Comparison of ENCODE assay signal across 21 cellular contexts in genomic region chr5:134595458-134595838, GRCh38. TPM values are rescaled to one million over a fixed set of nuclear protein-coding genes. Genes with fewer than 3 reads are reported as not detected.
DNase-seq lines count a peak whose midpoint lies in the region; ATAC-seq, FAIRE-seq and TF ChIP-seq lines count a peak whose summit lies in the region.
"Had no signal": no experiment of that assay in that cellular context is flagged by ENCODE, and none has a peak within 500 bp of the region (broad histone marks: within the 10 kb centered on the region; RNA-seq: fewer than 3 reads in every experiment).

No MANE protein-coding gene starts in this region.

- H3K36me3 ChIP-seq in endodermal cell (ENCODE audit: control insufficient read depth, insufficient read depth, low read length) (no peaks in the 10 kb centered on the region), thymus (ENCODE audit: control insufficient read depth, insufficient read depth) (no peaks in the 10 kb centered on the region), HepG2 (replicated peaks in 1 of 2; ENCODE audit: control insufficient read depth in 1 of 2, insufficient read depth in 2 of 2, low read length in 2 of 2) (no peaks in the 10 kb centered on the region)
- H3K36me3 ChIP-seq: esophagus squamous epithelium, SJCRH30 had no signal

- H3K27ac ChIP-seq in endodermal cell (ENCODE audit: low read depth, low read length) = no peak overlapping the region
- peak overlapping the region; percentile 55 for H3K27ac ChIP-seq in thymus (ENCODE audit: low read depth)
- no peak overlapping the region for H3K27ac ChIP-seq in foreskin keratinocyte
- H3K27ac ChIP-seq in HepG2 (ENCODE audit: extremely low read length, insufficient read depth, low read length) = no peak overlapping the region
- H3K27ac ChIP-seq: esophagus squamous epithelium, SJCRH30, testis had no signal

- no peaks in the 10 kb centered on the region for H3K9me3 Mint-ChIP-seq in activated naive CD4-positive, alpha-beta T cell treated with anti-CD3 and anti-CD28 coated beads, Interleukin-2, amount 10 ng/mL, durations not matched to agents 7 days and 5 days
- H3K9me3 Mint-ChIP-seq in endodermal cell = peaks cover 1% of the 10 kb centered on the region
- H3K9me3 Mint-ChIP-seq: activated B cell treated with CpG ODN at 0.5 μM for 24 hours; CD8-positive, alpha-beta T cell; central memory CD8-positive, alpha-beta T cell; IgD-negative memory B cell; stimulated activated effector memory CD8-positive, alpha-beta T cell treated with anti-CD3 and anti-CD28 coated beads, Interleukin-12 subunit alpha, Interleukin-12 subunit beta, amount 100 ng/mL, for 72 hours had no signal

- no peaks in the 10 kb centered on the region for H3K9me3 ChIP-seq in endodermal cell (ENCODE audit: control insufficient read depth, low read length)
- H3K9me3 ChIP-seq in thymus (ENCODE audit: control insufficient read depth) = no peaks in the 10 kb centered on the region
- no peaks in the 10 kb centered on the region for H3K9me3 ChIP-seq in HepG2 (ENCODE audit: low read length)
- H3K9me3 ChIP-seq: esophagus squamous epithelium, SJCRH30, testis had no signal

- H3K4me2 ChIP-seq in HepG2 (ENCODE audit: low read depth, low read length) = no peak overlapping the region

- peaks cover 31% of the 10 kb centered on the region for H3K4me1 Mint-ChIP-seq in activated naive CD4-positive, alpha-beta T cell treated with anti-CD3 and anti-CD28 coated beads, Interleukin-2, amount 10 ng/mL, durations not matched to agents 7 days and 5 days
- peaks cover 27% of the 10 kb centered on the region for H3K4me1 Mint-ChIP-seq in endodermal cell
- H3K4me1 Mint-ChIP-seq: activated B cell treated with CpG ODN at 0.5 μM for 24 hours; central memory CD8-positive, alpha-beta T cell had no signal

- TF ChIP-seq EP300 in HepG2 (IDR thresholded peaks at IDR 0.05; ENCODE audit: low read depth in 2 of 2, low read length in 2 of 2) (no peak), HepG2 (CRISPR knock-in tag; IDR thresholded peaks at IDR 0.05; ENCODE audit: borderline replicate concordance) (no peak)

- H3K36me3 Mint-ChIP-seq in activated naive CD4-positive, alpha-beta T cell treated with anti-CD3 and anti-CD28 coated beads, Interleukin-2, amount 10 ng/mL, durations not matched to agents 7 days and 5 days = peaks cover 2% of the 10 kb centered on the region
- no peaks in the 10 kb centered on the region for H3K36me3 Mint-ChIP-seq in endodermal cell (ENCODE audit: low read depth)
- H3K36me3 Mint-ChIP-seq: CD8-positive, alpha-beta T cell; IgD-negative memory B cell had no signal

- H3K4me3 Mint-ChIP-seq in activated naive CD4-positive, alpha-beta T cell treated with anti-CD3 and anti-CD28 coated beads, Interleukin-2, amount 10 ng/mL, durations not matched to agents 7 days and 5 days = no peak overlapping the region
- no peak overlapping the region for H3K4me3 Mint-ChIP-seq in endodermal cell
- H3K4me3 Mint-ChIP-seq: activated B cell treated with CpG ODN at 0.5 μM for 24 hours; CD8-positive, alpha-beta T cell; central memory CD8-positive, alpha-beta T cell; stimulated activated effector memory CD8-positive, alpha-beta T cell treated with anti-CD3 and anti-CD28 coated beads, Interleukin-12 subunit alpha, Interleukin-12 subunit beta, amount 100 ng/mL, for 72 hours had no signal

- no peak for ATAC-seq in foreskin keratinocyte
- ATAC-seq in HepG2 = no peak
- ATAC-seq: CD8-positive, alpha-beta T cell had no signal

- no peak for TF ChIP-seq RAD21 in HepG2 (CRISPR knock-in tag; IDR thresholded peaks at IDR 0.05)

- BruUV-seq in HepG2 (replicated peaks; lab: Mats Ljungman, UMichigan) = no TSS peak

- in situ Hi-C loops in HepG2 (cut with HindIII; ENCODE audit: extremely low pct_ligation_motif_present, low pct_unique_long_range_greater_than_20kb) = loop anchor here (25.0 kb wide), 1 partner anchor 408 kb away; the partner anchor contains the start of gene SKP1

- no peak for TF ChIP-seq POLR2A in HepG2 (IDR thresholded peaks at IDR 0.05; ENCODE audit: insufficient read depth in 1 of 2, low read depth in 2 of 2, low read length in 2 of 2)

- H3K27me3 ChIP-seq in endodermal cell (ENCODE audit: control insufficient read depth, insufficient read depth, low read length, poor library complexity, severe bottlenecking) (no peaks in the 10 kb centered on the region), thymus (ENCODE audit: control insufficient read depth, insufficient read depth) (no peaks in the 10 kb centered on the region), foreskin keratinocyte (no peaks in the 10 kb centered on the region), HepG2 (ENCODE audit: control insufficient read depth in 1 of 2, insufficient read depth in 2 of 2, low read length in 2 of 2) (no peaks in the 10 kb centered on the region)
- H3K27me3 ChIP-seq: esophagus squamous epithelium, SJCRH30, testis had no signal

- CTCF ChIA-PET in activated naive CD4-positive, alpha-beta T cell treated with anti-CD3 and anti-CD28 coated beads, Interleukin-2, amount 10 ng/mL, durations not matched to agents 7 days and 5 days (lab: Charles Lee) = interaction anchor here (0.9 to 1.6 kb wide), 2 partner anchors 8 to 13 kb away, joined by 4 to 6 read pairs; no protein-coding TSS in a partner anchor
- CTCF ChIA-PET in HepG2 (lab: Yijun Ruan, JAX; ENCODE audit: low intra/inter-chr PET ratio, low total read pairs) = no interaction called here

- H3K9ac ChIP-seq in endodermal cell (ENCODE audit: extremely low read depth, low read length, poor library complexity, severe bottlenecking) (no peak overlapping the region), HepG2 (ENCODE audit: insufficient read depth, low read depth, low read length) (no peak overlapping the region)

- no peaks in the 10 kb centered on the region for H3K27me3 Mint-ChIP-seq in activated naive CD4-positive, alpha-beta T cell treated with anti-CD3 and anti-CD28 coated beads, Interleukin-2, amount 10 ng/mL, durations not matched to agents 7 days and 5 days
- no peaks in the 10 kb centered on the region for H3K27me3 Mint-ChIP-seq in endodermal cell (ENCODE audit: insufficient read depth)
- H3K27me3 Mint-ChIP-seq: activated B cell treated with CpG ODN at 0.5 μM for 24 hours; central memory CD8-positive, alpha-beta T cell; IgD-negative memory B cell had no signal

- FAIRE-seq in HepG2 (lab: Jason Lieb, UNC) = no peak

- H4K20me1 ChIP-seq in HepG2 (ENCODE audit: insufficient read depth, low read length) = no peaks in the 10 kb centered on the region

- no peak overlapping the region for H3K4me3 ChIP-seq in endodermal cell (ENCODE audit: low read length)
- no peak overlapping the region for H3K4me3 ChIP-seq in thymus (ENCODE audit: low read length)
- H3K4me3 ChIP-seq in HepG2 (replicated peaks in 1 of 3; ENCODE audit: insufficient read depth in 1 of 3, low read depth in 2 of 3, low read length in 3 of 3) = no peak overlapping the region
- H3K4me3 ChIP-seq: esophagus squamous epithelium, SJCRH30, testis had no signal

- no peaks in the 10 kb centered on the region for H3K79me2 ChIP-seq in HepG2 (ENCODE audit: insufficient read depth, low read length)

- H3K27ac Mint-ChIP-seq in activated naive CD4-positive, alpha-beta T cell treated with anti-CD3 and anti-CD28 coated beads, Interleukin-2, amount 10 ng/mL, durations not matched to agents 7 days and 5 days = peak overlapping the region; percentile 78
- no peak overlapping the region for H3K27ac Mint-ChIP-seq in endodermal cell
- H3K27ac Mint-ChIP-seq: activated B cell treated with CpG ODN at 0.5 μM for 24 hours; CD8-positive, alpha-beta T cell; stimulated activated effector memory CD8-positive, alpha-beta T cell treated with anti-CD3 and anti-CD28 coated beads, Interleukin-12 subunit alpha, Interleukin-12 subunit beta, amount 100 ng/mL, for 72 hours had no signal

- TF ChIP-seq CTCF in endodermal cell (conservative IDR thresholded peaks at IDR 0.05) (no peak), foreskin keratinocyte (conservative IDR thresholded peaks at IDR 0.05) (no peak), HepG2 (CRISPR knock-in tag; IDR thresholded peaks at IDR 0.05) (no peak)

- intact Hi-C loops in HepG2 (cut with micrococcal nuclease; ENCODE audit: unreplicated experiment) = no loop called here

- DNase-seq in activated naive CD4-positive, alpha-beta T cell treated with anti-CD3 and anti-CD28 coated beads, Interleukin-2, amount 10 ng/mL, durations not matched to agents 7 days and 5 days = no peak
- no peak for DNase-seq in activated naive CD4-positive, alpha-beta T cell (lab: John Stamatoyannopoulos, UW)
- DNase-seq in NCI-H1694 (lab: John Stamatoyannopoulos, UW) = peak; percentile 9
- DNase-seq in endodermal cell = peak; percentile 31
- no peak for DNase-seq in foreskin keratinocyte
- DNase-seq in HepG2 (ENCODE audit: low spot score) = no peak
- DNase-seq in DMS79 treated with DMSO at 0.1 percent for 48 hours (lab: John Stamatoyannopoulos, UW) = no peak
- DNase-seq: activated B cell treated with CpG ODN at 0.5 μM for 24 hours; activated gamma-delta T cell treated with Interleukin-2 at 50 U/mL for 16 hours; aorta; DMS79; effector memory CD4-positive, alpha-beta T cell; esophagus squamous epithelium; nucleus accumbens; SJCRH30; testis had no signal

- POLR2A ChIA-PET in HepG2 (lab: Yijun Ruan, JAX) = no interaction called here

- no peak overlapping the region for H2AFZ ChIP-seq in HepG2 (ENCODE audit: low read length)

- WGBS in endodermal cell (ENCODE audit: insufficient coverage in 1 of 2, insufficient read length in 1 of 2), 2 experiments = 93 to 100% methylated on average over 1 to 3 of the region's 3 CpGs
- WGBS in thymus = 18% methylated on average over 3 of the region's 3 CpGs
- 30% methylated on average over 2 of the region's 3 CpGs for WGBS in HepG2 (ENCODE audit: low lambda C conversion rate)

- H3K4me1 ChIP-seq in endodermal cell (ENCODE audit: control insufficient read depth, insufficient read depth, low read length) = no peaks in the 10 kb centered on the region
- H3K4me1 ChIP-seq in thymus (ENCODE audit: control insufficient read depth, insufficient read depth, low read length) = peaks cover 13% of the 10 kb centered on the region
- no peaks in the 10 kb centered on the region for H3K4me1 ChIP-seq in foreskin keratinocyte
- peaks cover 53% of the 10 kb centered on the region for H3K4me1 ChIP-seq in HepG2 (ENCODE audit: insufficient read depth, low read length)
- H3K4me1 ChIP-seq: SJCRH30, testis had no signal

RNA-seq across cellular contexts. Expression of gene SAR1B, which starts 37.2 kb away (rescaled TPM):
- total RNA-seq in endodermal cell (10 to 100 TPM; 18.4 to 24.2 TPM), foreskin keratinocyte (41.3 and 43.2 TPM in 2 replicates), HepG2 (2016; rRNA removed; fragmentation: Illumina TruSeq; extraction: Trizol) (73.0 and 99.7 TPM in 2 replicates)
- polyA plus RNA-seq in endodermal cell (2013, experiment 1 of 2) = 25.4 TPM
- 27.4 TPM for polyA plus RNA-seq in endodermal cell (2013, experiment 2 of 2)
- polyA plus RNA-seq in thymus (27.2 TPM), foreskin keratinocyte (29.7 and 34.5 TPM in 2 replicates), HepG2 (2011; rRNA removed) (33.2 and 43.0 TPM in 2 replicates)
- 19.0 and 26.0 TPM in 2 replicates for total RNA-seq in HepG2 (2016; cell fraction: cytosol; rRNA removed; fragmentation: Illumina TruSeq; extraction: Trizol; ENCODE audit: low read depth)
- 71.3 and 99.4 TPM in 2 replicates for total RNA-seq in HepG2 (2016; cell fraction: insoluble cytoplasmic fraction; rRNA removed; fragmentation: Illumina TruSeq; extraction: Trizol)
- total RNA-seq in HepG2 (2016; cell fraction: membrane; rRNA removed; fragmentation: Illumina TruSeq; extraction: Trizol) = 25.2 and 29.6 TPM in 2 replicates
- 76.4 and 91.6 TPM in 2 replicates for total RNA-seq in HepG2 (2016; cell fraction: nucleus; rRNA removed; fragmentation: Illumina TruSeq; extraction: Trizol)
- polyA plus RNA-seq in HepG2 (2011; cell fraction: cytosol; rRNA removed) = 14.1 and 24.4 TPM in 2 replicates
- polyA plus RNA-seq in HepG2 (2011; cell fraction: nucleus; rRNA removed) = 12.1 and 18.4 TPM in 2 replicates
- polyA plus RNA-seq in HepG2 (2012) = 46.5 and 59.9 TPM in 2 replicates
- 11.2 and 12.4 TPM in 2 replicates for polyA plus RNA-seq in HepG2 (2016; cell fraction: cytosol; fragmentation: Illumina TruSeq; extraction: Trizol; ENCODE audit: low read depth)
- polyA plus RNA-seq in HepG2 (2016; cell fraction: insoluble cytoplasmic fraction; fragmentation: Illumina TruSeq; extraction: Trizol; ENCODE audit: low read depth) = 43.4 and 51.8 TPM in 2 replicates
- polyA plus RNA-seq in HepG2 (2016; cell fraction: membrane; fragmentation: Illumina TruSeq; extraction: Trizol; ENCODE audit: low read depth) = 11.1 and 11.7 TPM in 2 replicates
- 92.7 and 95.6 TPM in 2 replicates for polyA plus RNA-seq in HepG2 (2016; cell fraction: nucleus; fragmentation: Illumina TruSeq; extraction: Trizol; ENCODE audit: insufficient read depth, low read depth)
- polyA minus RNA-seq in HepG2 (2011; rRNA and poly(A)+ RNA removed; ENCODE audit: low replicate concordance) = 25.6 and 32.4 TPM in 2 replicates
- polyA minus RNA-seq in HepG2 (2011; cell fraction: cytosol; rRNA and poly(A)+ RNA removed) = 42.9 and 70.5 TPM in 2 replicates
- 27.7 and 36.6 TPM in 2 replicates for polyA minus RNA-seq in HepG2 (2011; cell fraction: nucleus; rRNA and poly(A)+ RNA removed)

RNA-seq across cellular contexts. Expression of gene SEC24A, which starts 53.1 kb away (rescaled TPM):
- total RNA-seq in endodermal cell (10 to 100 TPM; 26.5 to 32.1 TPM), foreskin keratinocyte (16.1 and 18.3 TPM in 2 replicates), HepG2 (2016; rRNA removed; fragmentation: Illumina TruSeq; extraction: Trizol) (30.5 and 56.6 TPM in 2 replicates)
- polyA plus RNA-seq in endodermal cell (2013, experiment 1 of 2) = 22.1 TPM
- polyA plus RNA-seq in endodermal cell (2013, experiment 2 of 2) = 22.1 TPM
- polyA plus RNA-seq in thymus (6.4 TPM), foreskin keratinocyte (3.4 and 3.8 TPM in 2 replicates), HepG2 (2011; rRNA removed) (39.6 and 56.8 TPM in 2 replicates)
- total RNA-seq in HepG2 (2016; cell fraction: cytosol; rRNA removed; fragmentation: Illumina TruSeq; extraction: Trizol; ENCODE audit: low read depth) = 8.6 and 10.2 TPM in 2 replicates
- total RNA-seq in HepG2 (2016; cell fraction: insoluble cytoplasmic fraction; rRNA removed; fragmentation: Illumina TruSeq; extraction: Trizol) = 28.5 and 53.5 TPM in 2 replicates
- 15.9 and 16.9 TPM in 2 replicates for total RNA-seq in HepG2 (2016; cell fraction: membrane; rRNA removed; fragmentation: Illumina TruSeq; extraction: Trizol)
- total RNA-seq in HepG2 (2016; cell fraction: nucleus; rRNA removed; fragmentation: Illumina TruSeq; extraction: Trizol) = 30.3 and 31.4 TPM in 2 replicates
- 32.2 and 37.4 TPM in 2 replicates for polyA plus RNA-seq in HepG2 (2011; cell fraction: cytosol; rRNA removed)
- 22.5 and 25.0 TPM in 2 replicates for polyA plus RNA-seq in HepG2 (2011; cell fraction: nucleus; rRNA removed)
- polyA plus RNA-seq in HepG2 (2012) = 21.7 and 26.9 TPM in 2 replicates
- 1.3 and 1.4 TPM in 2 replicates for polyA plus RNA-seq in HepG2 (2016; cell fraction: cytosol; fragmentation: Illumina TruSeq; extraction: Trizol; ENCODE audit: low read depth)
- polyA plus RNA-seq in HepG2 (2016; cell fraction: insoluble cytoplasmic fraction; fragmentation: Illumina TruSeq; extraction: Trizol; ENCODE audit: low read depth) = 44.8 and 45.8 TPM in 2 replicates
- polyA plus RNA-seq in HepG2 (2016; cell fraction: membrane; fragmentation: Illumina TruSeq; extraction: Trizol; ENCODE audit: low read depth) = 4.6 and 6.1 TPM in 2 replicates
- 26.6 and 29.0 TPM in 2 replicates for polyA plus RNA-seq in HepG2 (2016; cell fraction: nucleus; fragmentation: Illumina TruSeq; extraction: Trizol; ENCODE audit: insufficient read depth, low read depth)
- 36.1 and 80.0 TPM in 2 replicates for polyA minus RNA-seq in HepG2 (2011; rRNA and poly(A)+ RNA removed; ENCODE audit: low replicate concordance)
- polyA minus RNA-seq in HepG2 (2011; cell fraction: cytosol; rRNA and poly(A)+ RNA removed) = 51.2 and 62.4 TPM in 2 replicates
- polyA minus RNA-seq in HepG2 (2011; cell fraction: nucleus; rRNA and poly(A)+ RNA removed) = 61.9 and 65.6 TPM in 2 replicates

Comparison
In these comparisons a context has a peak if more than half of its experiments do, and no peak if none do; other contexts are left out.
1. DNase-seq: peak in NCI-H1694 (single experiment) and endodermal cell (single experiment); none in activated naive CD4-positive, alpha-beta T cell treated with anti-CD3 and anti-CD28 coated beads, Interleukin-2, amount 10 ng/mL, durations not matched to agents 7 days and 5 days (single experiment), activated naive CD4-positive, alpha-beta T cell (0 of 4), foreskin keratinocyte (0 of 2), HepG2 (single experiment) and DMS79 treated with DMSO at 0.1 percent for 48 hours (single experiment).